ENCODE assay signal across 9 cellular contexts in genomic region chr5:102670224-102670836, GRCh38.
A peak's percentile ranks its signal among the peaks of the same experiment; 100 is the strongest.
DNase-seq lines count a peak whose midpoint lies in the region; ATAC-seq and TF ChIP-seq lines count a peak whose summit lies in the region.
"Had no signal": no experiment of that assay in that cellular context is flagged by ENCODE, and none has a peak within 500 bp of the region (broad histone marks: within the 10 kb centered on the region; RNA-seq: fewer than 3 reads in every experiment).

No MANE protein-coding gene starts in this region.

- POLR2A ChIA-PET in MCF 10A (lab: Yijun Ruan, JAX): no interaction called here

- H3K9me3 Mint-ChIP-seq in MCF 10A (ENCODE audit: unreplicated experiment): no peaks in the 10 kb centered on the region
- H3K9me3 Mint-ChIP-seq: dendritic cell treated with granulocyte-macrophage colony-stimulating factor and Interleukin-4, amounts not matched to agents 40 ng/mL and 50 ng/mL, for 4 days had no signal

- TF ChIP-seq CTCF in MCF 10A (IDR thresholded peaks at IDR 0.05; ENCODE audit: unreplicated experiment) (peak; percentile 53), breast epithelium (IDR thresholded peaks at IDR 0.05) (no peak), Loucy (conservative IDR thresholded peaks at IDR 0.05; ENCODE audit: low read length) (peak; percentile 65), body of pancreas (IDR thresholded peaks at IDR 0.05) (peak in 6 of 7 experiments; percentile 12 to 46 (median 40)), lower leg skin (IDR thresholded peaks at IDR 0.05) (no peak)

- 65 to 66% methylated on average over 9 of the region's 9 CpGs for WGBS in body of pancreas, 2 donors
- 67 to 68% methylated on average over 9 of the region's 9 CpGs for WGBS in lower leg skin, 2 donors

- H2AFZ ChIP-seq in Loucy (ENCODE audit: low read length): no peak overlapping the region

- CTCF ChIA-PET in MCF 10A (lab: Yijun Ruan, JAX): interaction anchor here (0.6 to 0.9 kb wide), 3 partner anchors 11 to 85 kb away, joined by 3 to 5 read pairs (median 4); no protein-coding TSS in a partner anchor

- no peak overlapping the region for H3K4me3 Mint-ChIP-seq in MCF 10A (ENCODE audit: unreplicated experiment)
- H3K4me3 Mint-ChIP-seq: dendritic cell treated with granulocyte-macrophage colony-stimulating factor and Interleukin-4, amounts not matched to agents 40 ng/mL and 50 ng/mL, for 4 days had no signal

- DNase-seq in MCF 10A (ENCODE audit: unreplicated experiment) (peak; percentile 51), breast epithelium (ENCODE audit: low spot score in 2 of 2) (no peak), body of pancreas (peak in 3 of 4 donors; percentile 11 to 37 (median 22)), midbrain (lab: John Stamatoyannopoulos, UW) (peak; percentile 9), NCI-H2081 (lab: John Stamatoyannopoulos, UW) (no peak), lower leg skin (ENCODE audit: low spot score in 2 of 2) (no peak)
- DNase-seq in activated CD8-positive, alpha-beta memory T cell treated with anti-CD3 and anti-CD28 coated beads for 24 hours: no peak

- H3K36me3 ChIP-seq in breast epithelium (no peaks in the 10 kb centered on the region), Loucy (ENCODE audit: insufficient read depth, low read length) (no peaks in the 10 kb centered on the region), body of pancreas (replicated peaks in 1 of 2; ENCODE audit: insufficient read depth in 1 of 2, low read depth in 2 of 2) (no peaks in the 10 kb centered on the region)

- intact Hi-C loops in MCF 10A (cut with micrococcal nuclease) (loop anchor here (1.0 kb wide), 1 partner anchor 87 kb away; no protein-coding TSS in a partner anchor), breast epithelium (cut with DNase I; ENCODE audit: low total_unique reads) (no loop called here), body of pancreas (cut with DNase I) (no loop called here), lower leg skin (cut with DNase I; ENCODE audit: low total_unique reads) (no loop called here)

- H3K4me3 ChIP-seq in breast epithelium: no peak overlapping the region
- H3K4me3 ChIP-seq in Loucy (ENCODE audit: low read length, poor library complexity, severe bottlenecking): no peak overlapping the region
- H3K4me3 ChIP-seq in body of pancreas: no peak overlapping the region
- no peak overlapping the region for H3K4me3 ChIP-seq in lower leg skin (ENCODE audit: low read depth, poor library complexity, severe bottlenecking)

- H3K27me3 Mint-ChIP-seq in MCF 10A (ENCODE audit: insufficient read depth, unreplicated experiment): no peaks in the 10 kb centered on the region
- H3K27me3 Mint-ChIP-seq: dendritic cell treated with granulocyte-macrophage colony-stimulating factor and Interleukin-4, amounts not matched to agents 40 ng/mL and 50 ng/mL, for 4 days had no signal

- H4K20me1 ChIP-seq in Loucy (ENCODE audit: insufficient read depth, low read length, poor library complexity, severe bottlenecking): no peaks in the 10 kb centered on the region

- H3K4me2 ChIP-seq in Loucy (ENCODE audit: low read depth, low read length, poor library complexity, severe bottlenecking): no peak overlapping the region

- no peaks in the 10 kb centered on the region for H3K79me2 ChIP-seq in Loucy (ENCODE audit: insufficient read depth, low read length)

- no peaks in the 10 kb centered on the region for H3K36me3 Mint-ChIP-seq in MCF 10A (ENCODE audit: insufficient read depth, unreplicated experiment)

- no peak overlapping the region for H3K27ac Mint-ChIP-seq in MCF 10A (ENCODE audit: low read depth, unreplicated experiment)
- H3K27ac Mint-ChIP-seq: dendritic cell treated with granulocyte-macrophage colony-stimulating factor and Interleukin-4, amounts not matched to agents 40 ng/mL and 50 ng/mL, for 4 days had no signal

- H3K4me1 ChIP-seq in breast epithelium (no peaks in the 10 kb centered on the region), Loucy (ENCODE audit: insufficient read depth, low read length, poor library complexity, severe bottlenecking) (no peaks in the 10 kb centered on the region), body of pancreas (peaks cover 14% of the 10 kb centered on the region)

- H3K9me3 ChIP-seq in breast epithelium: no peaks in the 10 kb centered on the region
- no peaks in the 10 kb centered on the region for H3K9me3 ChIP-seq in Loucy (ENCODE audit: insufficient read depth, low read depth, low read length)
- no peaks in the 10 kb centered on the region for H3K9me3 ChIP-seq in body of pancreas

- H3K9me2 ChIP-seq in Loucy (replicated peaks; ENCODE audit: low read depth, low read length): no peaks in the 10 kb centered on the region

- H3K27ac ChIP-seq in breast epithelium: no peak overlapping the region
- H3K27ac ChIP-seq in body of pancreas: no peak overlapping the region

- TF ChIP-seq POLR2A in breast epithelium (IDR thresholded peaks at IDR 0.05) (no peak), body of pancreas (IDR thresholded peaks at IDR 0.05) (no peak), lower leg skin (IDR thresholded peaks at IDR 0.05) (no peak)

- H3K9ac ChIP-seq in Loucy (ENCODE audit: low read depth, low read length, poor library complexity, severe bottlenecking): no peak overlapping the region

- no peaks in the 10 kb centered on the region for H3F3A ChIP-seq in Loucy (ENCODE audit: low read depth)

- BruUV-seq in MCF 10A (replicated peaks; lab: Mats Ljungman, UMichigan): no TSS peak

- no peak for ATAC-seq in body of pancreas

- H3K4me1 Mint-ChIP-seq in MCF 10A (ENCODE audit: insufficient read depth, unreplicated experiment): no peaks in the 10 kb centered on the region

- H3K27me3 ChIP-seq in breast epithelium (no peaks in the 10 kb centered on the region), Loucy (ENCODE audit: insufficient read depth, low read length, poor library complexity, severe bottlenecking) (no peaks in the 10 kb centered on the region), body of pancreas (no peaks in the 10 kb centered on the region)

Comparison
In these comparisons a context has a peak if more than half of its experiments do, and no peak if none do; other contexts are left out.
1. DNase-seq: peak in MCF 10A (single experiment), body of pancreas (3 of 4) and midbrain (single experiment); none in breast epithelium (0 of 2), NCI-H2081 (0 of 2), activated CD8-positive, alpha-beta memory T cell treated with anti-CD3 and anti-CD28 coated beads for 24 hours (single experiment) and lower leg skin (0 of 2).
2. CTCF ChIP-seq: peak in MCF 10A (single experiment), Loucy (single experiment) and body of pancreas (6 of 7); none in breast epithelium (0 of 3) and lower leg skin (0 of 3).